In genomic region chr7:149285581-149285975, GRCh38 we compare ENCODE assay signal across 8 cellular contexts. TPM values are rescaled to one million over a fixed set of nuclear protein-coding genes. Genes with fewer than 3 reads are reported as not detected.
DNase-seq lines count a peak whose midpoint lies in the region; ATAC-seq and TF ChIP-seq lines count a peak whose summit lies in the region.

No MANE protein-coding gene starts in this region.

- H3K4me3 ChIP-seq in right cardiac atrium (ENCODE audit: low read length) (peak overlapping the region; percentile 56), skeletal muscle cell (ENCODE audit: low read depth, low read length) (peak overlapping the region; percentile 77)

- no peak for TF ChIP-seq CTCF in 22Rv1 (IDR thresholded peaks at IDR 0.05)

- H3K27me3 Mint-ChIP-seq in activated T-helper 2 cell treated with anti-CD3 and anti-CD28 coated beads, Interferon-gamma antibody, Interleukin-2, Interleukin-4, amounts not matched to agents 10 μg/mL and 5 μg/mL and 100 μg/mL, durations not matched to agents 14 hours and 24 hours and 36 hours (ENCODE audit: low read depth) = no peaks in the 10 kb centered on the region

- H3K4me1 Mint-ChIP-seq in activated T-helper 2 cell treated with anti-CD3 and anti-CD28 coated beads, Interferon-gamma antibody, Interleukin-2, Interleukin-4, amounts not matched to agents 10 μg/mL and 5 μg/mL and 100 μg/mL, durations not matched to agents 14 hours and 24 hours and 36 hours (ENCODE audit: low read depth) = peaks cover 24% of the 10 kb centered on the region

- H3K27ac ChIP-seq in 22Rv1 = 0 out of 2 replicates have a peak overlapping the region, but pooled peaks have one; percentile 22
- no peak overlapping the region for H3K27ac ChIP-seq in right cardiac atrium (ENCODE audit: low read length)

- no peaks in the 10 kb centered on the region for H3K4me1 ChIP-seq in right cardiac atrium (ENCODE audit: control insufficient read depth, insufficient read depth, low read length)

- H3K27me3 ChIP-seq in right cardiac atrium (ENCODE audit: control insufficient read depth, insufficient read depth) = no peaks in the 10 kb centered on the region

- H3K4me3 Mint-ChIP-seq in activated T-helper 2 cell treated with anti-CD3 and anti-CD28 coated beads, Interferon-gamma antibody, Interleukin-2, Interleukin-4, amounts not matched to agents 10 μg/mL and 5 μg/mL and 100 μg/mL, durations not matched to agents 14 hours and 24 hours and 36 hours (ENCODE audit: low read depth) = peak overlapping the region; percentile 85

- peak overlapping the region; percentile 24 for H3K27ac Mint-ChIP-seq in activated T-helper 2 cell treated with anti-CD3 and anti-CD28 coated beads, Interferon-gamma antibody, Interleukin-2, Interleukin-4, amounts not matched to agents 10 μg/mL and 5 μg/mL and 100 μg/mL, durations not matched to agents 14 hours and 24 hours and 36 hours

- peak; percentile 1 for ATAC-seq in GM19452 (IDR thresholded peaks at IDR 0.05; ENCODE audit: unreplicated experiment)
- peak; percentile 42 to 56 for ATAC-seq in right cardiac atrium
- ATAC-seq in HG03439 (IDR thresholded peaks at IDR 0.05; ENCODE audit: unreplicated experiment) = no peak

- H3K36me3 Mint-ChIP-seq in activated T-helper 2 cell treated with anti-CD3 and anti-CD28 coated beads, Interferon-gamma antibody, Interleukin-2, Interleukin-4, amounts not matched to agents 10 μg/mL and 5 μg/mL and 100 μg/mL, durations not matched to agents 14 hours and 24 hours and 36 hours (ENCODE audit: low read depth) = peaks cover 11% of the 10 kb centered on the region

- no peaks in the 10 kb centered on the region for H3K9me3 Mint-ChIP-seq in activated T-helper 2 cell treated with anti-CD3 and anti-CD28 coated beads, Interferon-gamma antibody, Interleukin-2, Interleukin-4, amounts not matched to agents 10 μg/mL and 5 μg/mL and 100 μg/mL, durations not matched to agents 14 hours and 24 hours and 36 hours

- intact Hi-C loops in activated T-helper 2 cell treated with anti-CD3 and anti-CD28 coated beads, Interferon-gamma antibody, Interleukin-2, Interleukin-4, amounts not matched to agents 10 μg/mL and 5 μg/mL and 100 μg/mL, durations not matched to agents 14 hours and 24 hours and 36 hours (cut with micrococcal nuclease) = loop anchor here (1.0 kb wide), 1 partner anchor 23 kb away; the partner anchor contains the start of gene ZNF783
- intact Hi-C loops in right cardiac atrium (cut with DNase I) = no loop called here

- 3% methylated on average over 12 of the region's 12 CpGs for whole genome bisulfite sequencing in right cardiac atrium

- no peaks in the 10 kb centered on the region for H3K9me3 ChIP-seq in right cardiac atrium (ENCODE audit: control insufficient read depth, low read length)

- no peak for DNase-seq in activated T-helper 2 cell treated with anti-CD3 and anti-CD28 coated beads, Interferon-gamma antibody, Interleukin-2, Interleukin-4, amounts not matched to agents 10 μg/mL and 5 μg/mL and 100 μg/mL, durations not matched to agents 14 hours and 24 hours and 36 hours (ENCODE audit: low spot score)
- DNase-seq in right cardiac atrium = peak; percentile 59 to 83 (median 79)
- DNase-seq in skeletal muscle cell (ENCODE audit: low read depth) = no peak
- DNase-seq in occipital lobe (lab: John Stamatoyannopoulos, UW) = no peak
- DNase-seq in globus pallidus (ENCODE audit: low spot score) = no peak

RNA-seq across cellular contexts. Expression of gene ZNF783, which starts 23.6 kb away (rescaled TPM):
- total RNA-seq in activated T-helper 2 cell treated with anti-CD3 and anti-CD28 coated beads, Interferon-gamma antibody, Interleukin-2, Interleukin-4, amounts not matched to agents 10 μg/mL and 5 μg/mL and 100 μg/mL, durations not matched to agents 14 hours and 24 hours and 36 hours = 25.0 and 26.8 TPM in 2 replicates
- total RNA-seq in right cardiac atrium (1 to 10 TPM; 6.4 to 7.4 (median 6.9) TPM), occipital lobe (13.3 TPM)
- 3.5 TPM for polyA plus RNA-seq in right cardiac atrium

RNA-seq across cellular contexts. Expression of gene ZNF212, which starts 46.1 kb away (rescaled TPM):
- 18.4 and 20.1 TPM in 2 replicates for total RNA-seq in activated T-helper 2 cell treated with anti-CD3 and anti-CD28 coated beads, Interferon-gamma antibody, Interleukin-2, Interleukin-4, amounts not matched to agents 10 μg/mL and 5 μg/mL and 100 μg/mL, durations not matched to agents 14 hours and 24 hours and 36 hours
- total RNA-seq in right cardiac atrium (1 to 10 TPM; 4.5 to 5.7 (median 5.3) TPM), occipital lobe (5.8 TPM)
- 4.7 TPM for polyA plus RNA-seq in right cardiac atrium

Comparison
In these comparisons a context has a peak if more than half of its experiments do, and no peak if none do; other contexts are left out.
1. DNase-seq: peak in right cardiac atrium (3 of 3); none in activated T-helper 2 cell treated with anti-CD3 and anti-CD28 coated beads, Interferon-gamma antibody, Interleukin-2, Interleukin-4, amounts not matched to agents 10 μg/mL and 5 μg/mL and 100 μg/mL, durations not matched to agents 14 hours and 24 hours and 36 hours (single experiment), skeletal muscle cell (single experiment), occipital lobe (single experiment) and globus pallidus (single experiment).